In genomic region chr6:166956444-166957086, GRCh38 we compare ENCODE assay signal across 8 cellular contexts. TPM values are rescaled to one million over a fixed set of nuclear protein-coding genes. Genes with fewer than 3 reads are reported as not detected.
DNase-seq lines count a peak whose midpoint lies in the region; ATAC-seq and TF ChIP-seq lines count a peak whose summit lies in the region.

TSS of gene RNASET2 (minus strand) at chr6:166956550. CDS start at chr6:166956182, 368 bp downstream.

- DNase-seq in DND-41 (peak; percentile 96), Karpas-422 (peak; percentile 97), RWPE2 (ENCODE audit: low spot score) (peak; percentile 93), fibroblast of mammary gland (ENCODE audit: low read depth) (peak; percentile 74)
- peak; percentile 97 for DNase-seq in activated T-helper 2 cell treated with anti-CD3 and anti-CD28 coated beads, Interferon-gamma antibody, Interleukin-2, Interleukin-4, amounts not matched to agents 10 μg/mL and 5 μg/mL and 100 μg/mL, durations not matched to agents 14 hours and 24 hours and 36 hours (ENCODE audit: low spot score)
- peak; percentile 98 for DNase-seq in natural killer cell treated with Interleukin-12 subunit alpha and Interleukin-12 subunit beta and Interleukin-15 and Interleukin-18, amount 100 ng/mL, for 72 hours (ENCODE audit: low spot score)
- peak; percentile 97 for DNase-seq in stimulated activated naive CD4-positive, alpha-beta T cell treated with Interleukin-2 at 50 U/mL for 16 hours (lab: John Stamatoyannopoulos, UW)

- H4K20me1 ChIP-seq in DND-41 (ENCODE audit: insufficient read depth, low read length) (peaks cover 9% of the 10 kb centered on the region; the same call in 1 of the 2 replicates), Karpas-422 (ENCODE audit: insufficient read depth, low read depth, low read length) (no peaks in the 10 kb centered on the region)

- H3K27ac Mint-ChIP-seq in activated T-helper 2 cell treated with anti-CD3 and anti-CD28 coated beads, Interferon-gamma antibody, Interleukin-2, Interleukin-4, amounts not matched to agents 10 μg/mL and 5 μg/mL and 100 μg/mL, durations not matched to agents 14 hours and 24 hours and 36 hours: peak within 1 kb of the TSS; percentile 99
- H3K27ac Mint-ChIP-seq in natural killer cell treated with Interleukin-12 subunit alpha and Interleukin-12 subunit beta and Interleukin-15 and Interleukin-18, amount 100 ng/mL, for 72 hours: peak within 1 kb of the TSS; percentile 92 to 94

- no peak for TF ChIP-seq CTCF in DND-41 (IDR thresholded peaks at IDR 0.05; ENCODE audit: borderline replicate concordance, extremely low read depth, low read length, poor library complexity, severe bottlenecking)
- no peak for TF ChIP-seq CTCF in RWPE2 (IDR thresholded peaks at IDR 0.05; ENCODE audit: poor library complexity, severe bottlenecking)
- no peak for TF ChIP-seq CTCF in fibroblast of mammary gland (conservative IDR thresholded peaks at IDR 0.05; ENCODE audit: control insufficient read depth, insufficient read depth, low read depth, low read length)

- no peaks in the 10 kb centered on the region for H3K27me3 Mint-ChIP-seq in activated T-helper 2 cell treated with anti-CD3 and anti-CD28 coated beads, Interferon-gamma antibody, Interleukin-2, Interleukin-4, amounts not matched to agents 10 μg/mL and 5 μg/mL and 100 μg/mL, durations not matched to agents 14 hours and 24 hours and 36 hours (ENCODE audit: low read depth)
- no peaks in the 10 kb centered on the region for H3K27me3 Mint-ChIP-seq in natural killer cell treated with Interleukin-12 subunit alpha and Interleukin-12 subunit beta and Interleukin-15 and Interleukin-18, amount 100 ng/mL, for 72 hours

- no peaks in the 10 kb centered on the region for H3K9me3 ChIP-seq in DND-41 (ENCODE audit: insufficient read depth, low read length, severe bottlenecking)
- no peaks in the 10 kb centered on the region for H3K9me3 ChIP-seq in Karpas-422 (ENCODE audit: low read length)
- H3K9me3 ChIP-seq in RWPE2 (ENCODE audit: severe bottlenecking): no peaks in the 10 kb centered on the region

- no peaks in the 10 kb centered on the region for H3K9me2 ChIP-seq in Karpas-422 (replicated peaks; ENCODE audit: insufficient read depth, low read length)

- ATAC-seq in DND-41 (ENCODE audit: insufficient read depth, low read depth) (peak; percentile 83), GM21825 (IDR thresholded peaks at IDR 0.05; ENCODE audit: unreplicated experiment) (peak; percentile 55), RWPE2 (ENCODE audit: low read depth) (peak; percentile 91)
- peak; percentile 97 to 98 for ATAC-seq in natural killer cell treated with Interleukin-12 subunit alpha and Interleukin-12 subunit beta and Interleukin-15 and Interleukin-18, amount 100 ng/mL, for 72 hours

- H3K36me3 Mint-ChIP-seq in activated T-helper 2 cell treated with anti-CD3 and anti-CD28 coated beads, Interferon-gamma antibody, Interleukin-2, Interleukin-4, amounts not matched to agents 10 μg/mL and 5 μg/mL and 100 μg/mL, durations not matched to agents 14 hours and 24 hours and 36 hours (ENCODE audit: low read depth): peaks cover 19% of the 10 kb centered on the region
- no peaks in the 10 kb centered on the region for H3K36me3 Mint-ChIP-seq in natural killer cell treated with Interleukin-12 subunit alpha and Interleukin-12 subunit beta and Interleukin-15 and Interleukin-18, amount 100 ng/mL, for 72 hours

- H3K27me3 ChIP-seq in DND-41 (ENCODE audit: insufficient read depth, low read length, poor library complexity): no peaks in the 10 kb centered on the region
- H3K27me3 ChIP-seq in Karpas-422 (ENCODE audit: low read length): no peaks in the 10 kb centered on the region
- H3K27me3 ChIP-seq in RWPE2 (ENCODE audit: insufficient read depth, poor library complexity, severe bottlenecking): no peaks in the 10 kb centered on the region

- peak within 1 kb of the TSS; percentile 66 to 94 for H3K4me3 ChIP-seq in DND-41 (ENCODE audit: low read depth in 1 of 2, low read length in 2 of 2)
- H3K4me3 ChIP-seq in Karpas-422 (ENCODE audit: low read length): peak within 1 kb of the TSS; percentile 93
- peak within 1 kb of the TSS; percentile 61 for H3K4me3 ChIP-seq in RWPE2 (ENCODE audit: severe bottlenecking)
- H3K4me3 ChIP-seq in fibroblast of mammary gland (ENCODE audit: control insufficient read depth, low read depth, low read length): peak within 1 kb of the TSS; percentile 57

- H3K4me1 ChIP-seq in DND-41 (ENCODE audit: insufficient read depth, low read length) (peaks cover 51% of the 10 kb centered on the region), Karpas-422 (ENCODE audit: low read length) (peaks cover 50% of the 10 kb centered on the region), RWPE2 (ENCODE audit: insufficient read depth, poor library complexity, severe bottlenecking) (no peaks in the 10 kb centered on the region)

- peak within 1 kb of the TSS; percentile 82 for H3K27ac ChIP-seq in DND-41 (ENCODE audit: low read length)
- peak within 1 kb of the TSS; percentile 64 for H3K27ac ChIP-seq in Karpas-422 (ENCODE audit: low read length)
- no peak within 1 kb of the TSS for H3K27ac ChIP-seq in RWPE2 (ENCODE audit: poor library complexity, severe bottlenecking)

- H2AFZ ChIP-seq in DND-41 (ENCODE audit: low read depth, low read length) (peak within 1 kb of the TSS; percentile 89), Karpas-422 (ENCODE audit: low read length) (peak within 1 kb of the TSS; percentile 78)

- peaks cover 69% of the 10 kb centered on the region for H3K4me1 Mint-ChIP-seq in activated T-helper 2 cell treated with anti-CD3 and anti-CD28 coated beads, Interferon-gamma antibody, Interleukin-2, Interleukin-4, amounts not matched to agents 10 μg/mL and 5 μg/mL and 100 μg/mL, durations not matched to agents 14 hours and 24 hours and 36 hours (ENCODE audit: low read depth)
- peaks cover 36 to 52% of the 10 kb centered on the region in 2 donors for H3K4me1 Mint-ChIP-seq in natural killer cell treated with Interleukin-12 subunit alpha and Interleukin-12 subunit beta and Interleukin-15 and Interleukin-18, amount 100 ng/mL, for 72 hours (ENCODE audit: low read depth in 2 of 2)

- H3K4me3 Mint-ChIP-seq in activated T-helper 2 cell treated with anti-CD3 and anti-CD28 coated beads, Interferon-gamma antibody, Interleukin-2, Interleukin-4, amounts not matched to agents 10 μg/mL and 5 μg/mL and 100 μg/mL, durations not matched to agents 14 hours and 24 hours and 36 hours (ENCODE audit: low read depth): peak within 1 kb of the TSS; percentile 96
- H3K4me3 Mint-ChIP-seq in natural killer cell treated with Interleukin-12 subunit alpha and Interleukin-12 subunit beta and Interleukin-15 and Interleukin-18, amount 100 ng/mL, for 72 hours: peak within 1 kb of the TSS; percentile 88

- no peaks in the 10 kb centered on the region for H3K9me3 Mint-ChIP-seq in activated T-helper 2 cell treated with anti-CD3 and anti-CD28 coated beads, Interferon-gamma antibody, Interleukin-2, Interleukin-4, amounts not matched to agents 10 μg/mL and 5 μg/mL and 100 μg/mL, durations not matched to agents 14 hours and 24 hours and 36 hours
- H3K9me3 Mint-ChIP-seq in natural killer cell treated with Interleukin-12 subunit alpha and Interleukin-12 subunit beta and Interleukin-15 and Interleukin-18, amount 100 ng/mL, for 72 hours: no peaks in the 10 kb centered on the region

- H3K79me2 ChIP-seq in DND-41 (ENCODE audit: insufficient read depth, low read length): peaks cover 9% of the 10 kb centered on the region
- peaks cover 18% of the 10 kb centered on the region for H3K79me2 ChIP-seq in Karpas-422 (ENCODE audit: low read length)

- intact Hi-C loops in activated T-helper 2 cell treated with anti-CD3 and anti-CD28 coated beads, Interferon-gamma antibody, Interleukin-2, Interleukin-4, amounts not matched to agents 10 μg/mL and 5 μg/mL and 100 μg/mL, durations not matched to agents 14 hours and 24 hours and 36 hours (cut with micrococcal nuclease): loop anchor here (1.0 to 10.0 kb wide), 3 partner anchors 43 to 1328 kb away; partner anchors contain the start of gene CEP43

- H3K4me2 ChIP-seq in DND-41 (ENCODE audit: insufficient read depth, low read length): peak within 1 kb of the TSS; percentile 98
- H3K4me2 ChIP-seq in Karpas-422 (ENCODE audit: low read depth, low read length, poor library complexity, severe bottlenecking): peak within 1 kb of the TSS; percentile 99

- H3K9ac ChIP-seq in DND-41 (ENCODE audit: low read depth, low read length) (peak within 1 kb of the TSS; percentile 91), Karpas-422 (ENCODE audit: low read length) (peak within 1 kb of the TSS; percentile 89)

- no peaks in the 10 kb centered on the region for H3K36me3 ChIP-seq in DND-41 (ENCODE audit: insufficient read depth, low read length)
- H3K36me3 ChIP-seq in Karpas-422 (ENCODE audit: insufficient read depth, low read length): no peaks in the 10 kb centered on the region
- no peaks in the 10 kb centered on the region for H3K36me3 ChIP-seq in RWPE2 (ENCODE audit: low read depth)

RNA-seq across cellular contexts. Expression of gene RNASET2, which starts in this region (rescaled TPM):
- 147 and 246 TPM in 2 replicates for total RNA-seq in Karpas-422 (2014; rRNA removed; shearing (Covaris generic); ENCODE audit: low replicate concordance)
- 53.4 and 56.2 TPM in 2 replicates for total RNA-seq in activated T-helper 2 cell treated with anti-CD3 and anti-CD28 coated beads, Interferon-gamma antibody, Interleukin-2, Interleukin-4, amounts not matched to agents 10 μg/mL and 5 μg/mL and 100 μg/mL, durations not matched to agents 14 hours and 24 hours and 36 hours
- 10 to 100 TPM; 18.1 to 50.6 TPM for total RNA-seq in natural killer cell treated with Interleukin-12 subunit alpha and Interleukin-12 subunit beta and Interleukin-15 and Interleukin-18, amount 100 ng/mL, for 72 hours
